11 cellular contexts compared by ENCODE assay signal in genomic region chr1:54276617-54277450, GRCh38.
DNase-seq lines count a peak whose midpoint lies in the region; ATAC-seq and TF ChIP-seq lines count a peak whose summit lies in the region.
"Had no signal": no experiment of that assay in that cellular context is flagged by ENCODE, and none has a peak within 500 bp of the region (broad histone marks: within the 10 kb centered on the region; RNA-seq: fewer than 3 reads in every experiment).

No MANE protein-coding gene starts in this region.

- peak; percentile 18 for DNase-seq in activated naive CD4-positive, alpha-beta T cell treated with anti-CD3 and anti-CD28 coated beads for 36 hours
- DNase-seq in activated naive CD4-positive, alpha-beta T cell treated with Interleukin-2 at 50 U/mL for 16 hours: no peak
- no peak for DNase-seq in dorsolateral prefrontal cortex
- no peak for DNase-seq in vagina (ENCODE audit: extremely low spot score in 2 of 2)
- no peak for DNase-seq in NCI-H1417 (lab: John Stamatoyannopoulos, UW)
- DNase-seq: effector memory CD4-positive, alpha-beta T cell; NCI-H526; stimulated activated CD4-positive, alpha-beta T cell treated with anti-CD3 and anti-CD28 coated beads, Interleukin-2, amount 100 ng/mL, for 24 hours had no signal

- no peaks in the 10 kb centered on the region for H3K9me3 ChIP-seq in vagina

- CTCF ChIA-PET in activated naive CD4-positive, alpha-beta T cell treated with anti-CD3 and anti-CD28 coated beads for 36 hours (lab: Charles Lee): interaction anchor here (0.8 to 1.3 kb wide), 4 partner anchors 10 to 158 kb away, joined by 3 read pairs; no protein-coding TSS in a partner anchor

- ATAC-seq in HG02588 (IDR thresholded peaks at IDR 0.05; ENCODE audit: unreplicated experiment): no peak
- ATAC-seq in GM21576 (IDR thresholded peaks at IDR 0.05; ENCODE audit: unreplicated experiment): no peak

- H3K27ac ChIP-seq in dorsolateral prefrontal cortex (peak overlapping the region in 54 of 59 donors; percentile 2 to 90 (median 75)), vagina (peak overlapping the region; percentile 97)

- H3K27me3 ChIP-seq in dorsolateral prefrontal cortex: no peaks in the 10 kb centered on the region
- no peaks in the 10 kb centered on the region for H3K27me3 ChIP-seq in vagina

- H3K27ac Mint-ChIP-seq in activated naive CD4-positive, alpha-beta T cell treated with anti-CD3 and anti-CD28 coated beads for 36 hours: peak overlapping the region; percentile 93
- H3K27ac Mint-ChIP-seq in nephron: peak overlapping the region; percentile 75 to 93 (median 90)

- H3K4me3 ChIP-seq in dorsolateral prefrontal cortex (no peak overlapping the region), vagina (no peak overlapping the region)

- no peaks in the 10 kb centered on the region for H3K36me3 ChIP-seq in vagina

- TF ChIP-seq CTCF in dorsolateral prefrontal cortex (IDR thresholded peaks at IDR 0.05 in 54 of 56, conservative IDR thresholded peaks at IDR 0.05 in 2 of 56; ENCODE audit: low read depth in 1 of 56, partially characterized antibody in 56 of 56) (no peak), nephron (IDR thresholded peaks at IDR 0.05; ENCODE audit: unreplicated experiment in 3 of 3) (no peak), vagina (IDR thresholded peaks at IDR 0.05) (no peak)

- no peaks in the 10 kb centered on the region for H3K9me3 Mint-ChIP-seq in activated naive CD4-positive, alpha-beta T cell treated with anti-CD3 and anti-CD28 coated beads for 36 hours
- H3K9me3 Mint-ChIP-seq in nephron: no peaks in the 10 kb centered on the region

- peaks cover 97% of the 10 kb centered on the region for H3K4me1 ChIP-seq in vagina

- H3K4me1 Mint-ChIP-seq in activated naive CD4-positive, alpha-beta T cell treated with anti-CD3 and anti-CD28 coated beads for 36 hours (ENCODE audit: low read depth): peaks cover 56% of the 10 kb centered on the region
- H3K4me1 Mint-ChIP-seq in nephron: peaks cover 72% of the 10 kb centered on the region

- no peaks in the 10 kb centered on the region for H3K27me3 Mint-ChIP-seq in activated naive CD4-positive, alpha-beta T cell treated with anti-CD3 and anti-CD28 coated beads for 36 hours (ENCODE audit: low read depth)
- H3K27me3 Mint-ChIP-seq in nephron (ENCODE audit: low read depth): peaks cover 4% of the 10 kb centered on the region

- peaks cover 4% of the 10 kb centered on the region for H3K36me3 Mint-ChIP-seq in activated naive CD4-positive, alpha-beta T cell treated with anti-CD3 and anti-CD28 coated beads for 36 hours (ENCODE audit: low read depth)
- peaks cover 32% of the 10 kb centered on the region for H3K36me3 Mint-ChIP-seq in nephron (ENCODE audit: low read depth)

- intact Hi-C loops in activated naive CD4-positive, alpha-beta T cell treated with anti-CD3 and anti-CD28 coated beads for 36 hours (cut with micrococcal nuclease): loop anchor here (1.0 to 2.0 kb wide), 4 partner anchors 10 to 522 kb away; no protein-coding TSS in a partner anchor
- intact Hi-C loops in dorsolateral prefrontal cortex (cut with DNase I) (loop anchor here (5.0 to 10.0 kb wide), 2 partner anchors 35 to 88 kb away; no protein-coding TSS in a partner anchor), vagina (cut with DNase I) (no loop called here)

- H3K4me3 Mint-ChIP-seq in activated naive CD4-positive, alpha-beta T cell treated with anti-CD3 and anti-CD28 coated beads for 36 hours: peak overlapping the region; percentile 44
- H3K4me3 Mint-ChIP-seq in nephron: peak overlapping the region in 2 of 3 experiments; percentile 59 to 64

- TF ChIP-seq POLR2A in vagina (IDR thresholded peaks at IDR 0.05): no peak
